ENCODE assay signal across 17 cellular contexts in genomic region chr6:66435321-66435720, GRCh38.
A peak's percentile ranks its signal among the peaks of the same experiment; 100 is the strongest.
DNase-seq lines count a peak whose midpoint lies in the region; ATAC-seq, FAIRE-seq and TF ChIP-seq lines count a peak whose summit lies in the region.
"Had no signal": no experiment of that assay in that cellular context is flagged by ENCODE, and none has a peak within 500 bp of the region (broad histone marks: within the 10 kb centered on the region; RNA-seq: fewer than 3 reads in every experiment).

No MANE protein-coding gene starts in this region.

- no peak overlapping the region for H3K27ac ChIP-seq in RWPE1

- CTCF ChIA-PET in RWPE1 (lab: Yijun Ruan, JAX) = interaction anchor here (0.7 kb wide), 2 partner anchors 273 to 505 kb away, joined by 4 to 5 read pairs; no protein-coding TSS in a partner anchor
- CTCF ChIA-PET in activated CD4-positive, alpha-beta T cell treated with anti-CD3 and anti-CD28 coated beads for 36 hours (lab: Charles Lee) = no interaction called here

- H3K4me3 ChIP-seq in epithelial cell of esophagus (ENCODE audit: low read length) = no peak overlapping the region
- H3K4me3 ChIP-seq: GM12878, HAP-1 had no signal

- TF ChIP-seq CTCF in RWPE1 (conservative IDR thresholded peaks at IDR 0.05; ENCODE audit: low read depth) (no peak), epithelial cell of esophagus (IDR thresholded peaks at IDR 0.05; ENCODE audit: insufficient read depth, low read depth, low read length, missing control alignments) (no peak)

- H3K36me3 Mint-ChIP-seq in activated CD4-positive, alpha-beta T cell treated with anti-CD3 and anti-CD28 coated beads for 36 hours (ENCODE audit: low read depth) = no peaks in the 10 kb centered on the region

- H3K9me3 Mint-ChIP-seq in activated CD4-positive, alpha-beta T cell treated with anti-CD3 and anti-CD28 coated beads for 36 hours (ENCODE audit: low read depth) = peaks cover 9% of the 10 kb centered on the region

- no peak overlapping the region for H3K4me3 Mint-ChIP-seq in activated CD4-positive, alpha-beta T cell treated with anti-CD3 and anti-CD28 coated beads for 36 hours
- H3K4me3 Mint-ChIP-seq: B cell; CD4-positive, alpha-beta T cell; HFFc6 had no signal

- POLR2A ChIA-PET in RWPE1 (lab: Yijun Ruan, JAX; ENCODE audit: low non-redundant PET) = no interaction called here
- POLR2A ChIA-PET in activated CD4-positive, alpha-beta T cell treated with anti-CD3 and anti-CD28 coated beads for 36 hours (lab: Charles Lee) = no interaction called here

- no peak for TF ChIP-seq POLR2A in GM12891 (IDR thresholded peaks at IDR 0.05; ENCODE audit: low read depth, low read length)
- TF ChIP-seq POLR2A in H54 (IDR thresholded peaks at IDR 0.05; ENCODE audit: low read depth, low read length) = no peak

- intact Hi-C loops in activated CD4-positive, alpha-beta T cell treated with anti-CD3 and anti-CD28 coated beads for 36 hours (cut with DNase I, micrococcal nuclease) = no loop called here

- DNase-seq in ELR (ENCODE audit: low read depth) = peak; percentile 6
- peak; percentile 55 for DNase-seq in HT1080 (ENCODE audit: low read depth)
- DNase-seq in RWPE1 (ENCODE audit: low spot score) = peak; percentile 24
- peak; percentile 14 for DNase-seq in epithelial cell of esophagus (ENCODE audit: low read depth)
- no peak for DNase-seq in activated CD4-positive, alpha-beta T cell treated with anti-CD3 and anti-CD28 coated beads for 36 hours
- no peak for DNase-seq in GM12891 (ENCODE audit: insufficient read length, low spot score)
- DNase-seq in H54 (ENCODE audit: insufficient read length, low spot score) = no peak
- no peak for DNase-seq in activated naive CD4-positive, alpha-beta T cell treated with anti-CD3 and anti-CD28 coated beads, Interleukin-2, amount 50 U/mL, for 16 hours
- DNase-seq: C1 segment of cervical spinal cord; Calu3; CD4-positive, alpha-beta T cell; DMS 273 treated with DMSO at 0.1 percent for 48 hours; GOT3; HFFc6 had no signal

- H3K27ac Mint-ChIP-seq in activated CD4-positive, alpha-beta T cell treated with anti-CD3 and anti-CD28 coated beads for 36 hours = no peak overlapping the region
- H3K27ac Mint-ChIP-seq: B cell; CD4-positive, alpha-beta T cell; HFFc6 had no signal

- no peaks in the 10 kb centered on the region for H3K4me1 Mint-ChIP-seq in activated CD4-positive, alpha-beta T cell treated with anti-CD3 and anti-CD28 coated beads for 36 hours
- H3K4me1 Mint-ChIP-seq: B cell had no signal

- H3K27me3 Mint-ChIP-seq in activated CD4-positive, alpha-beta T cell treated with anti-CD3 and anti-CD28 coated beads for 36 hours = no peaks in the 10 kb centered on the region
- H3K27me3 Mint-ChIP-seq: B cell; CD4-positive, alpha-beta T cell had no signal

- FAIRE-seq in GM12891 (lab: Jason Lieb, UNC) (no peak), H54 (lab: Jason Lieb, UNC) (no peak)
- FAIRE-seq: GM12878 had no signal

- ATAC-seq in activated CD4-positive, alpha-beta T cell treated with anti-CD3 and anti-CD28 coated beads for 36 hours = no peak
- ATAC-seq: GM12878 had no signal

TF ChIP-seq in GM12891, 5 proteins besides CTCF, POLR2A, EP300 and RAD21:
- no peak for TF ChIP-seq PAX5 (IDR thresholded peaks at IDR 0.05; ENCODE audit: insufficient read depth, low read length, severe bottlenecking)
- TF ChIP-seq TAF1 (IDR thresholded peaks at IDR 0.05; ENCODE audit: low read depth, low read length) = no peak
- TF ChIP-seq POU2F2 (IDR thresholded peaks at IDR 0.05; ENCODE audit: low read depth, low read length) = no peak
- no peak for TF ChIP-seq SPI1 (IDR thresholded peaks at IDR 0.05; ENCODE audit: low read depth, low read length)
- TF ChIP-seq POLR2AphosphoS5 (IDR thresholded peaks at IDR 0.05; ENCODE audit: low read depth, low read length) = no peak

Comparison
In these comparisons a context has a peak if more than half of its experiments do, and no peak if none do; other contexts are left out.
1. DNase-seq: peak in ELR (single experiment), HT1080 (single experiment), RWPE1 (single experiment) and epithelial cell of esophagus (single experiment); none in activated CD4-positive, alpha-beta T cell treated with anti-CD3 and anti-CD28 coated beads for 36 hours (single experiment), GM12891 (single experiment), H54 (single experiment) and activated naive CD4-positive, alpha-beta T cell treated with anti-CD3 and anti-CD28 coated beads, Interleukin-2, amount 50 U/mL, for 16 hours (single experiment).